In the genomic region with DNA sequence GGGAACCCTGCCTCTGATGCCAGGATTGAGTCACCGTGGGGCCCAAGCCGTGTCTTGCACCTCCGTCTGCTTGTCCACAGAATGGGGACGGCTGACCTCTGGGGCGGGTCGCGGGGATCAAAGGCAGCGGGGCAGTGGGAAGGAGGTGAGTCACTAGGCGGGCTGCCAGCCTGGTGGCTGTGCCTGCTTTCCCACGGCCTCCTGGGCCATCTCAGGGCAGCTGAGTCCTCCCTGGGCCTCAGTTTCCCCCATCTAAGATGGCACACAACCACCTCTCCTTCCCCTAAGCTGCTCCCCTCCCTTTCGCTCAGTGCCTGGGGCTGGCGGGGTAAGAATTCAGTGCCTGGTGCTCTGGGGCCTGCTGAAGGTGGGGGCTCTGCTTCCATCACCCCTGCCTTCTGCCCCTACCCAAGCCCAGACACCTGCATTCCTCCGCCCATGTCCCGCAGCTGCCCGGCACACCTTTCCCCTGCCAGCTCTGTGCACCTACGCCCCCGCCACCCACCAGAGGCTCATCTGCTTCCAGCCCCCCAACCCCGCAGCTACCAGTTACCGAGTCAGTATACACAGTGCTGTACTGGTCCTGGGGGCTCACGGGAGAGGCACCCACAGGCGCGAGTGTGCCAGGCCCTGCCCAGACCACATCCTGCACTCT, we compare ENCODE assay signal across 9 cellular contexts. TPM values are rescaled to one million over a fixed set of nuclear protein-coding genes. Genes with fewer than 3 reads are reported as not detected.
DNase-seq lines count a peak whose midpoint lies in the region; ATAC-seq, FAIRE-seq and TF ChIP-seq lines count a peak whose summit lies in the region.
"Had no signal": no experiment of that assay in that cellular context is flagged by ENCODE, and none has a peak within 500 bp of the region (broad histone marks: within the 10 kb centered on the region; RNA-seq: fewer than 3 reads in every experiment).

No MANE protein-coding gene starts in this region.

- POLR2A ChIA-PET in GM12878 (lab: Charles Lee): interaction anchor here (0.5 to 1.8 kb wide), 7 partner anchors 13 to 46 kb away, joined by 3 to 11 read pairs (median 4); no protein-coding TSS in a partner anchor

- H3K4me3 ChIP-seq in GM12878: peak overlapping the region; percentile 83
- H3K4me3 ChIP-seq in mesenchymal stem cell (ENCODE audit: insufficient read depth in 1 of 2, low read depth in 1 of 2, low read length in 2 of 2): no peak overlapping the region

- peaks cover 38% of the 10 kb centered on the region for H3K79me1 ChIP-seq in mesenchymal stem cell (replicated peaks; ENCODE audit: low read length, poor library complexity, severe bottlenecking)

- H3K36me3 ChIP-seq in GM12878 (ENCODE audit: control insufficient read depth in 2 of 2, insufficient read depth in 2 of 2, low read length in 1 of 2): peaks cover 6 to 14% of the 10 kb centered on the region in 2 experiments; a peak in 3 of 4 replicates
- peaks cover 48 to 66% of the 10 kb centered on the region in 2 experiments for H3K36me3 ChIP-seq in mesenchymal stem cell (ENCODE audit: control insufficient read depth in 1 of 2, insufficient read depth in 2 of 2, low read depth in 1 of 2, low read length in 2 of 2)

- TF ChIP-seq RAD21 in GM12878 (IDR thresholded peaks at IDR 0.05; ENCODE audit: insufficient read depth, low read depth, low read length): no peak

- peak overlapping the region; percentile 2 for H4K91ac ChIP-seq in mesenchymal stem cell (ENCODE audit: low read length)

- no peak overlapping the region for H4K8ac ChIP-seq in mesenchymal stem cell (ENCODE audit: low read length)

- peak overlapping the region; percentile 91 for H3K4me2 ChIP-seq in GM12878 (ENCODE audit: control insufficient read depth, insufficient read depth)
- no peak overlapping the region for H3K4me2 ChIP-seq in mesenchymal stem cell (ENCODE audit: low read length, poor library complexity, severe bottlenecking)

- no peak overlapping the region for H2BK120ac ChIP-seq in mesenchymal stem cell (ENCODE audit: low read depth, low read length)

- no peaks in the 10 kb centered on the region for H3K9me3 ChIP-seq in GM12878 (replicated peaks; ENCODE audit: control insufficient read depth, insufficient read depth, low read length)
- H3K9me3 ChIP-seq in mesenchymal stem cell (ENCODE audit: control insufficient read depth, low read length): no peaks in the 10 kb centered on the region

- intact Hi-C loops in GM12878 (cut with micrococcal nuclease; ENCODE audit: unreplicated experiment): no loop called here

- ATAC-seq in GM12878: peak; percentile 0; the same call in 1 of the 3 replicates
- ATAC-seq in GM21737 (IDR thresholded peaks at IDR 0.05; ENCODE audit: unreplicated experiment): no peak

- peaks cover 14% of the 10 kb centered on the region for H4K20me1 ChIP-seq in GM12878 (ENCODE audit: control insufficient read depth, insufficient read depth)

- BruUV-seq in GM12878 (replicated peaks; lab: Mats Ljungman, UMichigan): no TSS peak

- TF ChIP-seq POLR2A in GM12878 (IDR thresholded peaks at IDR 0.05; ENCODE audit: low read depth, low read length): peak; percentile 65

- TF ChIP-seq CTCF in 22Rv1 (IDR thresholded peaks at IDR 0.05) (no peak), GM12878 (IDR thresholded peaks at IDR 0.05 in 2 of 3, conservative IDR thresholded peaks at IDR 0.05 in 1 of 3; ENCODE audit: control insufficient read depth in 2 of 3, extremely low read depth in 1 of 3, insufficient read depth in 1 of 3, low read depth in 3 of 3, low read length in 3 of 3) (no peak)

- no peak overlapping the region for H2AFZ ChIP-seq in GM12878 (ENCODE audit: control insufficient read depth, low read depth, low read length)
- H2AFZ ChIP-seq in mesenchymal stem cell (ENCODE audit: low read depth, low read length): no peak overlapping the region

- peak overlapping the region in 1 of 2 experiments; percentile 29 for H3K14ac ChIP-seq in mesenchymal stem cell (ENCODE audit: low read length in 2 of 2)

- H3K9ac ChIP-seq in GM12878 (ENCODE audit: control insufficient read depth, insufficient read depth, low read length) (peak overlapping the region; percentile 8), mesenchymal stem cell (ENCODE audit: low read length) (no peak overlapping the region)

- H3K27ac ChIP-seq in 22Rv1 (0 out of 2 replicates have a peak overlapping the region, but pooled peaks have one; percentile 87), GM12878 (ENCODE audit: control insufficient read depth, insufficient read depth) (peak overlapping the region; percentile 39), mesenchymal stem cell (ENCODE audit: low read length, poor library complexity, severe bottlenecking) (no peak overlapping the region)

- WGBS in GM12878 (ENCODE audit: insufficient coverage, insufficient replicate concordance, low lambda C conversion rate, missing lambda C conversion rate): 5% methylated on average over 22 of the region's 22 CpGs
- 84% methylated on average over 20 of the region's 22 CpGs for WGBS in mesenchymal stem cell

- TF ChIP-seq EP300 in GM12878 (IDR thresholded peaks at IDR 0.05; ENCODE audit: borderline replicate concordance in 1 of 2, control insufficient read depth in 1 of 2, low read depth in 2 of 2, low read length in 2 of 2): no peak

- H3K27me3 ChIP-seq in GM12878 (replicated peaks in 1 of 2; ENCODE audit: control insufficient read depth in 2 of 2, insufficient read depth in 2 of 2, low read length in 1 of 2) (no peaks in the 10 kb centered on the region), mesenchymal stem cell (ENCODE audit: control insufficient read depth in 1 of 2, insufficient read depth in 1 of 2, low read length in 2 of 2) (no peaks in the 10 kb centered on the region)

- no peak overlapping the region for H2BK5ac ChIP-seq in mesenchymal stem cell (ENCODE audit: low read depth, low read length, poor library complexity, severe bottlenecking)

- peak overlapping the region in 1 of 2 experiments; percentile 10 for H3K4ac ChIP-seq in mesenchymal stem cell (ENCODE audit: low read depth in 1 of 2, low read length in 2 of 2)

- RAD21 ChIA-PET in GM12878 (lab: Charles Lee; ENCODE audit: unreplicated experiment): interaction anchor here (1.3 kb wide), 1 partner anchor 21 kb away, joined by 3 read pairs; no protein-coding TSS in a partner anchor

- H3K23ac ChIP-seq in mesenchymal stem cell (ENCODE audit: low read length in 2 of 2): no peak overlapping the region

- no peak overlapping the region for H2AK5ac ChIP-seq in mesenchymal stem cell (ENCODE audit: low read length, severe bottlenecking)

- peaks cover 69% of the 10 kb centered on the region for H3K79me2 ChIP-seq in GM12878 (ENCODE audit: control insufficient read depth, insufficient read depth, low read length)

- H2BK15ac ChIP-seq in mesenchymal stem cell (ENCODE audit: low read depth, poor library complexity, severe bottlenecking): no peak overlapping the region

- CTCF ChIA-PET in GM12878 (lab: Yijun Ruan, JAX): interaction anchor here (0.9 to 1.6 kb wide), 5 partner anchors 15 to 108 kb away, joined by 3 to 10 read pairs (median 4); no protein-coding TSS in a partner anchor

- H3K4me1 ChIP-seq in GM12878 (ENCODE audit: control insufficient read depth, insufficient read depth, low read length) (peaks cover 45% of the 10 kb centered on the region), mesenchymal stem cell (ENCODE audit: control insufficient read depth, insufficient read depth, low read depth, low read length) (peaks cover 68% of the 10 kb centered on the region)

- peak overlapping the region in 1 of 2 experiments; percentile 43 for H3K18ac ChIP-seq in mesenchymal stem cell (ENCODE audit: low read depth in 1 of 2, low read length in 2 of 2)

- DNase-seq in HT1080 (ENCODE audit: low read depth) (peak; percentile 71), GM12878 (ENCODE audit: low read depth, low spot score) (no peak), mesenchymal stem cell (peak; percentile 61), NCI-H446 (lab: John Stamatoyannopoulos, UW) (no peak), NCI-H1930 (lab: John Stamatoyannopoulos, UW) (no peak)
- DNase-seq in stimulated activated CD4-positive, alpha-beta T cell treated with anti-CD3 and anti-CD28 coated beads, Interleukin-12 subunit alpha, Interleukin-12 subunit beta, amount 100 ng/mL, for 4 hours: no peak
- DNase-seq: NCI-H1694 treated with DMSO at 0.1 percent for 48 hours had no signal

- H2BK12ac ChIP-seq in mesenchymal stem cell (ENCODE audit: low read length in 2 of 2): no peak overlapping the region

- SMC1A ChIA-PET in GM12878 (lab: Charles Lee; ENCODE audit: uncharacterized antibody, unreplicated experiment): interaction anchor here (1.0 to 1.2 kb wide), 2 partner anchors 36 to 104 kb away, joined by 3 to 5 read pairs; partner anchors contain the start of gene AP3D1

- no peak for FAIRE-seq in GM12878 (lab: Jason Lieb, UNC)

- in situ Hi-C loops in GM12878 (cut with MboI): no loop called here

RNA-seq across cellular contexts. Expression of gene MKNK2, which starts 3.5 kb away (rescaled TPM):
- total RNA-seq in HT1080 (2014; rRNA removed; shearing (Covaris generic)): 91.4 and 112 TPM in 2 replicates
- 94.0 and 102 TPM in 2 replicates for polyA plus RNA-seq in HT1080 (2015; cell fraction: cytosol; rRNA removed)
- 97.8 and 103 TPM in 2 replicates for polyA plus RNA-seq in HT1080 (2015; cell fraction: nucleus; rRNA removed)
- 200 and 243 TPM in 2 replicates for total RNA-seq in GM12878 (2013; cell fraction: nucleolus; rRNA removed)
- total RNA-seq in GM12878 (2014; rRNA removed): 159 and 168 TPM in 2 replicates
- total RNA-seq in GM12878 (2014; rRNA removed; fragmentation: Illumina TruSeq; extraction: Trizol): 70.3 and 77.9 TPM in 2 replicates
- 365 and 378 TPM in 2 replicates for total RNA-seq in GM12878 (2021)
- polyA plus RNA-seq in GM12878 (2011; ENCODE audit: low read depth): 99.4 TPM
- polyA plus RNA-seq in GM12878 (2011; rRNA removed): 113 and 223 TPM in 2 replicates
- polyA plus RNA-seq in GM12878 (2011; cell fraction: cytosol; rRNA removed): 264 and 354 TPM in 2 replicates
- 566 and 615 TPM in 2 replicates for polyA plus RNA-seq in GM12878 (2011; cell fraction: nucleus; rRNA removed)
- polyA plus RNA-seq in GM12878 (2012): 257 and 345 TPM in 2 replicates
- 29.6 and 61.9 TPM in 2 replicates for polyA plus RNA-seq in GM12878 (2014; fragmentation: Illumina TruSeq; extraction: Trizol)
- polyA plus RNA-seq in GM12878 (2014; fragmentation: Nextera tagmentation; extraction: Ambion mirVana): 10 to 100 TPM in 1 of 2 experiments, 1 to 10 TPM in 1; 9.6 to 17.6 TPM
- 195 and 218 TPM in 2 replicates for polyA plus RNA-seq in GM12878 (2014; rRNA removed)
- 10 to 100 TPM; 38.3 to 53.3 TPM for polyA plus RNA-seq in GM12878 (2016; fragmentation: Nextera tagmentation; extraction: Ambion mirVana)
- 188 and 408 TPM in 2 replicates for polyA minus RNA-seq in GM12878 (2011; rRNA and poly(A)+ RNA removed)
- 223 and 291 TPM in 2 replicates for polyA minus RNA-seq in GM12878 (2011; cell fraction: cytosol; rRNA and poly(A)+ RNA removed)
- polyA minus RNA-seq in GM12878 (2011; cell fraction: nucleus; rRNA and poly(A)+ RNA removed): 114 and 130 TPM in 2 replicates
- 126 TPM for polyA plus RNA-seq in mesenchymal stem cell (2013, experiment 1 of 2)
- polyA plus RNA-seq in mesenchymal stem cell (2013, experiment 2 of 2): 128 TPM

RNA-seq across cellular contexts. Expression of gene BTBD2, which starts 32.1 kb away (rescaled TPM):
- total RNA-seq in HT1080 (2014; rRNA removed; shearing (Covaris generic)): 51.8 and 66.6 TPM in 2 replicates
- 127 and 130 TPM in 2 replicates for polyA plus RNA-seq in HT1080 (2015; cell fraction: cytosol; rRNA removed)
- 83.4 and 87.5 TPM in 2 replicates for polyA plus RNA-seq in HT1080 (2015; cell fraction: nucleus; rRNA removed)
- 28.6 and 36.5 TPM in 2 replicates for total RNA-seq in GM12878 (2013; cell fraction: nucleolus; rRNA removed)
- total RNA-seq in GM12878 (2014; rRNA removed) (18.3 and 19.9 TPM in 2 replicates), GM12878 (2014; rRNA removed; fragmentation: Illumina TruSeq; extraction: Trizol) (8.2 and 10.6 TPM in 2 replicates), GM12878 (2021) (62.2 and 66.2 TPM in 2 replicates)
- 14.1 TPM for polyA plus RNA-seq in GM12878 (2011; ENCODE audit: low read depth)
- polyA plus RNA-seq in GM12878 (2011; rRNA removed) (8.8 and 18.6 TPM in 2 replicates), GM12878 (2014; fragmentation: Illumina TruSeq; extraction: Trizol) (3.2 and 10.1 TPM in 2 replicates), GM12878 (2014; fragmentation: Nextera tagmentation; extraction: Ambion mirVana) (under 1 TPM; 0.13 to 0.37 TPM), GM12878 (2014; rRNA removed) (45.4 and 50.9 TPM in 2 replicates), GM12878 (2016; fragmentation: Nextera tagmentation; extraction: Ambion mirVana) (1 to 10 TPM; 4.5 to 5.5 TPM)
- polyA plus RNA-seq in GM12878 (2011; cell fraction: cytosol; rRNA removed): 17.6 and 23.3 TPM in 2 replicates
- 31.2 and 32.5 TPM in 2 replicates for polyA plus RNA-seq in GM12878 (2011; cell fraction: nucleus; rRNA removed)
- polyA plus RNA-seq in GM12878 (2012): 56.8 and 72.7 TPM in 2 replicates
- 7.7 and 16.5 TPM in 2 replicates for polyA minus RNA-seq in GM12878 (2011; rRNA and poly(A)+ RNA removed)
- polyA minus RNA-seq in GM12878 (2011; cell fraction: cytosol; rRNA and poly(A)+ RNA removed): 16.2 TPM in 2 replicates
- polyA minus RNA-seq in GM12878 (2011; cell fraction: nucleus; rRNA and poly(A)+ RNA removed): 5.9 and 13.0 TPM in 2 replicates
- polyA plus RNA-seq in mesenchymal stem cell (2013, experiment 1 of 2): 60.4 TPM
- polyA plus RNA-seq in mesenchymal stem cell (2013, experiment 2 of 2): 58.7 TPM

RNA-seq across cellular contexts. Expression of gene MOB3A, which starts 48.5 kb away (rescaled TPM):
- 14.8 and 25.0 TPM in 2 replicates for total RNA-seq in HT1080 (2014; rRNA removed; shearing (Covaris generic))
- polyA plus RNA-seq in HT1080 (2015; cell fraction: cytosol; rRNA removed): 34.6 and 35.6 TPM in 2 replicates
- polyA plus RNA-seq in HT1080 (2015; cell fraction: nucleus; rRNA removed): 23.7 and 30.2 TPM in 2 replicates
- 153 and 159 TPM in 2 replicates for total RNA-seq in GM12878 (2013; cell fraction: nucleolus; rRNA removed)
- total RNA-seq in GM12878 (2014; rRNA removed): 56.6 and 69.6 TPM in 2 replicates
- total RNA-seq in GM12878 (2014; rRNA removed; fragmentation: Illumina TruSeq; extraction: Trizol): 32.7 and 40.5 TPM in 2 replicates
- 176 and 181 TPM in 2 replicates for total RNA-seq in GM12878 (2021)
- polyA plus RNA-seq in GM12878 (2011; ENCODE audit: low read depth): 73.8 TPM
- polyA plus RNA-seq in GM12878 (2011; rRNA removed): 71.7 and 229 TPM in 2 replicates
- 315 and 350 TPM in 2 replicates for polyA plus RNA-seq in GM12878 (2011; cell fraction: cytosol; rRNA removed)
- 137 and 163 TPM in 2 replicates for polyA plus RNA-seq in GM12878 (2011; cell fraction: nucleus; rRNA removed)
- 168 TPM in 2 replicates for polyA plus RNA-seq in GM12878 (2012)
- polyA plus RNA-seq in GM12878 (2014; fragmentation: Illumina TruSeq; extraction: Trizol): 54.2 and 82.9 TPM in 2 replicates
- 10 to 100 TPM in 1 of 2 experiments, 1 to 10 TPM in 1; 7.5 to 10.9 TPM for polyA plus RNA-seq in GM12878 (2014; fragmentation: Nextera tagmentation; extraction: Ambion mirVana)
- 123 and 147 TPM in 2 replicates for polyA plus RNA-seq in GM12878 (2014; rRNA removed)
- 10 to 100 TPM; 79.3 to 79.5 TPM for polyA plus RNA-seq in GM12878 (2016; fragmentation: Nextera tagmentation; extraction: Ambion mirVana)
- polyA minus RNA-seq in GM12878 (2011; rRNA and poly(A)+ RNA removed): 236 and 392 TPM in 2 replicates
- polyA minus RNA-seq in GM12878 (2011; cell fraction: cytosol; rRNA and poly(A)+ RNA removed): 239 TPM in 2 replicates
- 54.2 and 86.9 TPM in 2 replicates for polyA minus RNA-seq in GM12878 (2011; cell fraction: nucleus; rRNA and poly(A)+ RNA removed)
- 48.9 TPM for polyA plus RNA-seq in mesenchymal stem cell (2013, experiment 1 of 2)
- 47.9 TPM for polyA plus RNA-seq in mesenchymal stem cell (2013, experiment 2 of 2)

RNA-seq across cellular contexts. Expression of gene IZUMO4, which starts 49.1 kb away (rescaled TPM):
- total RNA-seq in HT1080 (2014; rRNA removed; shearing (Covaris generic)): 1.7 and 2.8 TPM in 2 replicates
- 0.93 and 2.0 TPM in 2 replicates for polyA plus RNA-seq in HT1080 (2015; cell fraction: cytosol; rRNA removed)
- polyA plus RNA-seq in HT1080 (2015; cell fraction: nucleus; rRNA removed): 9.6 and 12.8 TPM in 2 replicates
- 35.1 and 37.8 TPM in 2 replicates for total RNA-seq in GM12878 (2013; cell fraction: nucleolus; rRNA removed)
- total RNA-seq in GM12878 (2014; rRNA removed) (20.7 and 22.3 TPM in 2 replicates), GM12878 (2014; rRNA removed; fragmentation: Illumina TruSeq; extraction: Trizol) (7.2 and 7.6 TPM in 2 replicates), GM12878 (2021) (12.0 and 14.6 TPM in 2 replicates)
- polyA plus RNA-seq in GM12878 (2011; ENCODE audit: low read depth): 16.5 TPM
- polyA plus RNA-seq in GM12878 (2011; rRNA removed) (14.2 and 22.9 TPM in 2 replicates), GM12878 (2014; fragmentation: Illumina TruSeq; extraction: Trizol) (3.8 and 7.3 TPM in 2 replicates), GM12878 (2014; fragmentation: Nextera tagmentation; extraction: Ambion mirVana) (1 to 10 TPM in 1 of 2 experiments, under 1 TPM in 1; 0.53 to 1.9 TPM), GM12878 (2014; rRNA removed) (27.1 and 30.3 TPM in 2 replicates), GM12878 (2016; fragmentation: Nextera tagmentation; extraction: Ambion mirVana) (1 to 10 TPM; 5.5 to 6.9 TPM)
- 23.3 and 39.9 TPM in 2 replicates for polyA plus RNA-seq in GM12878 (2011; cell fraction: cytosol; rRNA removed)
- 285 and 407 TPM in 2 replicates for polyA plus RNA-seq in GM12878 (2011; cell fraction: nucleus; rRNA removed)
- polyA plus RNA-seq in GM12878 (2012): 52.8 and 57.2 TPM in 2 replicates
- 7.2 and 11.1 TPM in 2 replicates for polyA minus RNA-seq in GM12878 (2011; rRNA and poly(A)+ RNA removed)
- 4.0 and 5.9 TPM in 2 replicates for polyA minus RNA-seq in GM12878 (2011; cell fraction: cytosol; rRNA and poly(A)+ RNA removed)
- 23.2 and 25.0 TPM in 2 replicates for polyA minus RNA-seq in GM12878 (2011; cell fraction: nucleus; rRNA and poly(A)+ RNA removed)
- polyA plus RNA-seq in mesenchymal stem cell (2013, experiment 1 of 2): 2.2 TPM
- 2.1 TPM for polyA plus RNA-seq in mesenchymal stem cell (2013, experiment 2 of 2)

Comparison
In these comparisons a context has a peak if more than half of its experiments do, and no peak if none do; other contexts are left out.
1. DNase-seq: peak in HT1080 (single experiment) and mesenchymal stem cell (single experiment); none in GM12878 (single experiment), NCI-H446 (0 of 2), NCI-H1930 (0 of 2) and stimulated activated CD4-positive, alpha-beta T cell treated with anti-CD3 and anti-CD28 coated beads, Interleukin-12 subunit alpha, Interleukin-12 subunit beta, amount 100 ng/mL, for 4 hours (single experiment).